9 cellular contexts compared by ENCODE assay signal in the genomic region with DNA sequence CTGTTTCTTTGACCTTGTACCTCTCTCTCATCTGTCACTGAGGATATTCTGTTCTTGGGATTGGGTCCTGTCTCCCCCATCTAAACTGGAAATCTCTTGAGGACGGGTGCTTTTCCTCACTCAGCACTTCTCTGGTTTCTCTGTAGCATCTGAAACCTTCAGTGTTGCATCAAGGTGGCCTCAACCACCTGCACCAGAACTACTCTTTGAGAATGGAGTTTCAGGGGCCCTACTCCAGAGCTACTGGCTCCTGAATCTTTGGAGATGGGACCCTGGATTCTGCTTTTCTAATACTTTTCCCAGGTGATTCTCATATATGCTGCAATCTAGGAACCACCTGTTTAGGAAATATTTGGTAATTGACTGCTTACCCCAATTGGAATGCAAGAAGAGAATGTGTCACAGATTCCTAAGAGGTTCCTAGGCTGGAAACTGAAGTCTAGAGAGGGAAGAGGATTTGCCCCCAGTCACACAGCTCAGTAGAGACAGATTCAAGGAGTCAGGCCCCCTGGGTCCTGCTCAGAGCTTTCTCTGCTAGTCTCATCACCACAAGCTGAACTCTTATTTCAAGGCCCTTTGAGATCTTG. TPM values are rescaled to one million over a fixed set of nuclear protein-coding genes. Genes with fewer than 3 reads are reported as not detected.
DNase-seq lines count a peak whose midpoint lies in the region; ATAC-seq, FAIRE-seq and TF ChIP-seq lines count a peak whose summit lies in the region.
"Had no signal": no experiment of that assay in that cellular context is flagged by ENCODE, and none has a peak within 500 bp of the region (broad histone marks: within the 10 kb centered on the region; RNA-seq: fewer than 3 reads in every experiment).

No MANE protein-coding gene starts in this region.

- H3K4me1 ChIP-seq in BLaER1 (peaks cover 92% of the 10 kb centered on the region), tibial artery (no peaks in the 10 kb centered on the region)

- H3K9me3 ChIP-seq in BLaER1 (no peaks in the 10 kb centered on the region), tibial artery (no peaks in the 10 kb centered on the region)

- CTCF ChIA-PET in activated B cell treated with CpG ODN at 0.5 μM for 24 hours (lab: Charles Lee): interaction anchor here (0.8 to 3.9 kb wide), 7 partner anchors 9 to 49 kb away, joined by 3 to 25 read pairs (median 5); partner anchors contain the start of gene EIF2D

- H3K27me3 ChIP-seq in BLaER1 (no peaks in the 10 kb centered on the region), tibial artery (no peaks in the 10 kb centered on the region)

- no peaks in the 10 kb centered on the region for H3K9me3 Mint-ChIP-seq in activated B cell treated with CpG ODN at 0.5 μM for 24 hours

- no peak for TF ChIP-seq POLR2A in H54 (IDR thresholded peaks at IDR 0.05; ENCODE audit: low read depth, low read length)

- H3K27ac Mint-ChIP-seq in activated B cell treated with CpG ODN at 0.5 μM for 24 hours: peak overlapping the region; percentile 73

- no peak for TF ChIP-seq CTCF in activated B cell treated with CpG ODN at 0.5 μM for 24 hours (IDR thresholded peaks at IDR 0.05)
- TF ChIP-seq CTCF in tibial artery (IDR thresholded peaks at IDR 0.05): no peak

- POLR2A ChIA-PET in activated B cell treated with CpG ODN at 0.5 μM for 24 hours (lab: Charles Lee): interaction anchor here (0.8 to 12.6 kb wide), 7 partner anchors 13 to 758 kb away, joined by 3 to 343 read pairs (median 3); partner anchors contain the start of genes CD55 and IKBKE

- H3K36me3 ChIP-seq in BLaER1 (peaks cover 75% of the 10 kb centered on the region), tibial artery (no peaks in the 10 kb centered on the region)

- intact Hi-C loops in activated B cell treated with CpG ODN at 0.5 μM for 24 hours (cut with micrococcal nuclease) (loop anchor here (1.0 kb wide), 1 partner anchor 12 kb away; no protein-coding TSS in a partner anchor), tibial artery (cut with DNase I; ENCODE audit: low total_unique reads) (no loop called here)

- H3K27ac ChIP-seq in BLaER1 (peak overlapping the region; percentile 93), tibial artery (no peak overlapping the region)

- no peak for DNase-seq in activated B cell treated with CpG ODN at 0.5 μM for 24 hours
- no peak for DNase-seq in H54 (ENCODE audit: insufficient read length, low spot score)
- no peak for DNase-seq in DMS153 (lab: John Stamatoyannopoulos, UW)
- no peak for DNase-seq in NCI-H1436 treated with DMSO at 0.1 percent for 48 hours (lab: John Stamatoyannopoulos, UW)
- no peak for DNase-seq in tibial artery

- peak overlapping the region; percentile 90 for H3K4me2 ChIP-seq in BLaER1

- peaks cover 98% of the 10 kb centered on the region for H3K4me1 Mint-ChIP-seq in activated B cell treated with CpG ODN at 0.5 μM for 24 hours

- ATAC-seq in GM19035 (IDR thresholded peaks at IDR 0.05; ENCODE audit: unreplicated experiment) (peak; percentile 43), HG02973 (IDR thresholded peaks at IDR 0.05; ENCODE audit: unreplicated experiment) (peak; percentile 29), activated B cell treated with CpG ODN at 0.5 μM for 24 hours (ENCODE audit: low read depth) (peak; percentile 3)
- ATAC-seq: Right ventricle myocardium inferior had no signal

- H3K4me3 ChIP-seq in BLaER1 (peak overlapping the region; percentile 55), tibial artery (no peak overlapping the region)

- no peaks in the 10 kb centered on the region for H3K27me3 Mint-ChIP-seq in activated B cell treated with CpG ODN at 0.5 μM for 24 hours

- no peak for FAIRE-seq in H54 (lab: Jason Lieb, UNC)

- H3K9ac ChIP-seq in BLaER1: peak overlapping the region; percentile 38

- peaks cover 87% of the 10 kb centered on the region for H3K36me3 Mint-ChIP-seq in activated B cell treated with CpG ODN at 0.5 μM for 24 hours (ENCODE audit: low read depth)

- peaks cover 53% of the 10 kb centered on the region for H4K20me1 ChIP-seq in BLaER1

- H3K4me3 Mint-ChIP-seq in activated B cell treated with CpG ODN at 0.5 μM for 24 hours: peak overlapping the region; percentile 63

RNA-seq across cellular contexts. Expression of gene EIF2D, which starts 48.8 kb away (rescaled TPM):
- 61.2 and 65.4 TPM in 2 replicates for total RNA-seq in activated B cell treated with CpG ODN at 0.5 μM for 24 hours

RNA-seq across cellular contexts. Expression of gene RASSF5, which starts 56.1 kb away (rescaled TPM):
- total RNA-seq in activated B cell treated with CpG ODN at 0.5 μM for 24 hours: 114 and 116 TPM in 2 replicates
